ENCODE assay signal across 19 cellular contexts in genomic region chr3:168060317-168060716, GRCh38. TPM values are rescaled to one million over a fixed set of nuclear protein-coding genes. Genes with fewer than 3 reads are reported as not detected.
DNase-seq lines count a peak whose midpoint lies in the region; ATAC-seq and TF ChIP-seq lines count a peak whose summit lies in the region.
"Had no signal": no experiment of that assay in that cellular context is flagged by ENCODE, and none has a peak within 500 bp of the region (broad histone marks: within the 10 kb centered on the region; RNA-seq: fewer than 3 reads in every experiment).

No MANE protein-coding gene starts in this region.

- H2AFZ ChIP-seq in H9 (ENCODE audit: low read length) (no peak overlapping the region), IMR-90 (replicated peaks; ENCODE audit: low read length, poor library complexity) (no peak overlapping the region)
- H2AFZ ChIP-seq: GM23338 had no signal

- peaks cover 9% of the 10 kb centered on the region for H3K27me3 Mint-ChIP-seq in activated T-cell treated with anti-CD3 and anti-CD28 coated beads, Interleukin-2, amount 50 U/mL, for 72 hours (ENCODE audit: low read depth)
- H3K27me3 Mint-ChIP-seq in activated T-cell treated with anti-CD3 and anti-CD28 coated beads, Interleukin-2, amount 50 U/mL, for 4 hours (ENCODE audit: low read depth) = no peaks in the 10 kb centered on the region
- H3K27me3 Mint-ChIP-seq in H9 (ENCODE audit: low read depth) = no peaks in the 10 kb centered on the region

- H4K5ac ChIP-seq in H9 (ENCODE audit: insufficient read length, low read depth, low read length) (no peak overlapping the region), IMR-90 (ENCODE audit: low read depth, low read length) (no peak overlapping the region)

- no peak for TF ChIP-seq RAD21 in IMR-90 (IDR thresholded peaks at IDR 0.05; ENCODE audit: low read length)

- TF ChIP-seq POLR2A in IMR-90 (IDR thresholded peaks at IDR 0.05; ENCODE audit: low read depth, low read length) = no peak

- H3K9me1 ChIP-seq in IMR-90 (ENCODE audit: insufficient read depth, low read length) = no peaks in the 10 kb centered on the region

- no peaks in the 10 kb centered on the region for H4K20me1 ChIP-seq in H9 (ENCODE audit: control insufficient read depth, insufficient read depth, insufficient read length)
- H4K20me1 ChIP-seq in IMR-90 (ENCODE audit: insufficient read depth, low read length) = no peaks in the 10 kb centered on the region; the same call in 1 of the 2 replicates

- H3K4me1 ChIP-seq in H9 (ENCODE audit: insufficient read depth, low read length) (no peaks in the 10 kb centered on the region), IMR-90 (ENCODE audit: control insufficient read depth, insufficient read depth, low read length) (peaks cover 7% of the 10 kb centered on the region)
- H3K4me1 ChIP-seq: BLaER1 had no signal

- H3K56ac ChIP-seq in H9 (ENCODE audit: insufficient read length, low read depth, low read length) = no peak overlapping the region
- H3K56ac ChIP-seq in IMR-90 (ENCODE audit: extremely low read depth, insufficient read depth, low read length) = no peak overlapping the region

- H3K79me1 ChIP-seq in H9 (ENCODE audit: insufficient read depth, low read depth, low read length, poor library complexity, severe bottlenecking) = peaks cover 3% of the 10 kb centered on the region
- H3K79me1 ChIP-seq in IMR-90 (ENCODE audit: low read depth in 1 of 2, low read length in 2 of 2) = peaks cover 31 to 60% of the 10 kb centered on the region in 2 experiments

- H2BK5ac ChIP-seq in H9 (ENCODE audit: insufficient read length, low read length) = peak overlapping the region; percentile 53
- H2BK5ac ChIP-seq in IMR-90 (ENCODE audit: low read depth, low read length, poor library complexity, severe bottlenecking) = no peak overlapping the region

- H2BK20ac ChIP-seq in H9 (ENCODE audit: low read depth, low read length, poor library complexity, severe bottlenecking) (no peak overlapping the region), IMR-90 (ENCODE audit: low read depth, low read length) (no peak overlapping the region)

- POLR2A ChIA-PET in IMR-90 (lab: Charles Lee; ENCODE audit: unreplicated experiment) = no interaction called here

- H3K9ac ChIP-seq in H9 (ENCODE audit: extremely low read depth, insufficient read length, low read length) = no peak overlapping the region
- H3K9ac ChIP-seq in IMR-90 (ENCODE audit: low read depth, low read length) = no peak overlapping the region
- H3K9ac ChIP-seq: BLaER1 had no signal

- H2BK12ac ChIP-seq in H9 (ENCODE audit: insufficient read length, low read depth, low read length) = no peak overlapping the region

- no peak overlapping the region for H3K27ac Mint-ChIP-seq in activated T-cell treated with anti-CD3 and anti-CD28 coated beads, Interleukin-2, amount 50 U/mL, for 72 hours
- no peak overlapping the region for H3K27ac Mint-ChIP-seq in H9
- H3K27ac Mint-ChIP-seq: CD14-positive monocyte; CD4-positive, alpha-beta memory T cell; GM23338 had no signal

- H3K4me1 Mint-ChIP-seq in activated T-cell treated with anti-CD3 and anti-CD28 coated beads, Interleukin-2, amount 50 U/mL, for 72 hours (ENCODE audit: low read depth) = peaks cover 20% of the 10 kb centered on the region
- H3K4me1 Mint-ChIP-seq in activated T-cell treated with anti-CD3 and anti-CD28 coated beads, Interleukin-2, amount 50 U/mL, for 4 hours (ENCODE audit: low read depth) = peaks cover 2% of the 10 kb centered on the region
- peaks cover 0 to 6% of the 10 kb centered on the region in 2 experiments; a peak in 2 of 4 replicates for H3K4me1 Mint-ChIP-seq in H9
- H3K4me1 Mint-ChIP-seq: GM23338 had no signal

- H2BK15ac ChIP-seq in H9 (ENCODE audit: low read depth, low read length) (no peak overlapping the region), IMR-90 (ENCODE audit: low read depth, low read length) (no peak overlapping the region)

- H3K9me3 ChIP-seq in H9 (ENCODE audit: control insufficient read depth, low read depth, low read length) = no peaks in the 10 kb centered on the region
- H3K9me3 ChIP-seq in IMR-90 (ENCODE audit: control insufficient read depth, insufficient read depth, low read length) = no peaks in the 10 kb centered on the region; the same call in 1 of the 2 replicates
- H3K9me3 ChIP-seq: A549 had no signal

- CTCF ChIA-PET in IMR-90 (lab: Yijun Ruan, JAX) = no interaction called here

- H2BK120ac ChIP-seq in H9 (ENCODE audit: low read depth, low read length, poor library complexity, severe bottlenecking) (no peak overlapping the region), IMR-90 (ENCODE audit: low read depth, low read length) (no peak overlapping the region)

- ATAC-seq in activated T-cell treated with anti-CD3 and anti-CD28 coated beads, Interleukin-2, amount 50 U/mL, for 72 hours (replicated peaks in 1 of 2) = peak; percentile 49 to 56
- no peak for ATAC-seq in activated T-cell treated with anti-CD3 and anti-CD28 coated beads, Interleukin-2, amount 50 U/mL, for 4 hours
- no peak for ATAC-seq in IMR-90 (ENCODE audit: low read depth)
- ATAC-seq: A549, GM23338, HCT116 had no signal

- dilution Hi-C loops in IMR-90 (cut with HindIII; ENCODE audit: low sequenced_read_pairs, unreplicated experiment) = no loop called here

- no peak overlapping the region for H3T11ph ChIP-seq in H9 (ENCODE audit: low read length)

- intact Hi-C loops in IMR-90 (cut with micrococcal nuclease) = loop anchor here (5.0 kb wide), 1 partner anchor 37 kb away; the partner anchor contains the start of gene GOLIM4

- no peak overlapping the region for H3K4me3 ChIP-seq in IMR-90 (ENCODE audit: insufficient read depth, low read depth, low read length)
- H3K4me3 ChIP-seq: A549, BLaER1, GM23338 had no signal

- H3K4me2 ChIP-seq in H9 (ENCODE audit: insufficient read depth, insufficient read length, low read length) (no peak overlapping the region), IMR-90 (ENCODE audit: low read depth, low read length) (no peak overlapping the region)
- H3K4me2 ChIP-seq: A549, BLaER1, GM23338 had no signal

- H3K18ac ChIP-seq in H9 (ENCODE audit: insufficient read length, low read depth, low read length) (no peak overlapping the region), IMR-90 (ENCODE audit: low read depth, low read length) (no peak overlapping the region)

- no peak overlapping the region for H3K23ac ChIP-seq in H9 (ENCODE audit: insufficient read length, low read depth, low read length)
- H3K23ac ChIP-seq in IMR-90 (ENCODE audit: low read depth, low read length) = 0 out of 2 replicates have a peak overlapping the region, but pooled peaks have one; percentile 7

- H4K91ac ChIP-seq in H9 (ENCODE audit: insufficient read length, low read depth, low read length) (no peak overlapping the region), IMR-90 (ENCODE audit: insufficient read depth, low read depth, low read length) (no peak overlapping the region)

- H3K9me3 Mint-ChIP-seq in activated T-cell treated with anti-CD3 and anti-CD28 coated beads, Interleukin-2, amount 50 U/mL, for 72 hours = peaks cover 0 to 4% of the 10 kb centered on the region in 2 donors
- no peaks in the 10 kb centered on the region for H3K9me3 Mint-ChIP-seq in activated T-cell treated with anti-CD3 and anti-CD28 coated beads, Interleukin-2, amount 50 U/mL, for 4 hours
- peaks cover 17 to 23% of the 10 kb centered on the region in 2 experiments for H3K9me3 Mint-ChIP-seq in H9

- no peak for DNase-seq in activated T-cell treated with anti-CD3 and anti-CD28 coated beads, Interleukin-2, amount 50 U/mL, for 72 hours
- DNase-seq in activated T-cell treated with anti-CD3 and anti-CD28 coated beads, Interleukin-2, amount 50 U/mL, for 4 hours = no peak
- DNase-seq in H9 (no peak), IMR-90 (no peak), SHP77 treated with DMSO at 0.1 percent for 48 hours (lab: John Stamatoyannopoulos, UW) (no peak), NCI-H2227 treated with DMSO at 0.1 percent for 48 hours (lab: John Stamatoyannopoulos, UW) (no peak)
- DNase-seq in activated CD4-positive, alpha-beta T cell treated with anti-CD3 and anti-CD28 coated beads, Interleukin-2, amount 50 U/mL, for 48 hours = no peak
- DNase-seq: CD4-positive, alpha-beta memory T cell; DMS153; DMS79; GF-D8; Karpas-422; KBM-7 had no signal

- H3K36me3 Mint-ChIP-seq in activated T-cell treated with anti-CD3 and anti-CD28 coated beads, Interleukin-2, amount 50 U/mL, for 72 hours (ENCODE audit: insufficient read depth in 2 of 2) = no peaks in the 10 kb centered on the region
- no peaks in the 10 kb centered on the region for H3K36me3 Mint-ChIP-seq in activated T-cell treated with anti-CD3 and anti-CD28 coated beads, Interleukin-2, amount 50 U/mL, for 4 hours (ENCODE audit: insufficient read depth)
- peaks cover 15 to 25% (median 24%) of the 10 kb centered on the region in 3 experiments for H3K36me3 Mint-ChIP-seq in H9 (ENCODE audit: insufficient read depth in 1 of 3, low read depth in 3 of 3)
- H3K36me3 Mint-ChIP-seq: CD4-positive, alpha-beta memory T cell had no signal

- no peaks in the 10 kb centered on the region for H3K23me2 ChIP-seq in H9 (ENCODE audit: insufficient read length, low read depth, low read length, poor library complexity, severe bottlenecking)

- no peak overlapping the region for H2AK9ac ChIP-seq in IMR-90 (replicated peaks; ENCODE audit: low read depth, low read length, poor library complexity)

- H3K79me2 ChIP-seq in H9 (ENCODE audit: insufficient read depth, low read length) = peaks cover 3% of the 10 kb centered on the region

- H2AK5ac ChIP-seq in H9 (ENCODE audit: insufficient read length, low read length) (no peak overlapping the region), IMR-90 (ENCODE audit: low read depth, low read length) (no peak overlapping the region)

- in situ Hi-C loops in IMR-90 (cut with MboI; ENCODE audit: low sequenced_read_pairs) = no loop called here

- H3K4me3 Mint-ChIP-seq in activated T-cell treated with anti-CD3 and anti-CD28 coated beads, Interleukin-2, amount 50 U/mL, for 72 hours = no peak overlapping the region
- H3K4me3 Mint-ChIP-seq in activated T-cell treated with anti-CD3 and anti-CD28 coated beads, Interleukin-2, amount 50 U/mL, for 4 hours = no peak overlapping the region
- no peak overlapping the region for H3K4me3 Mint-ChIP-seq in H9
- H3K4me3 Mint-ChIP-seq: CD14-positive monocyte; CD4-positive, alpha-beta memory T cell; GM23338 had no signal

- H4K8ac ChIP-seq in H9 (replicated peaks; ENCODE audit: insufficient read length, low read depth, low read length) = no peak overlapping the region
- H4K8ac ChIP-seq in IMR-90 (ENCODE audit: low read depth in 2 of 2, low read length in 2 of 2) = no peak overlapping the region

- no peaks in the 10 kb centered on the region for H3K27me3 ChIP-seq in H9 (ENCODE audit: insufficient read depth, low read length)
- no peaks in the 10 kb centered on the region for H3K27me3 ChIP-seq in IMR-90 (ENCODE audit: control insufficient read depth, insufficient read depth, low read length)
- H3K27me3 ChIP-seq: BLaER1 had no signal

- BruUV-seq in IMR-90 (replicated peaks; lab: Mats Ljungman, UMichigan) = no TSS peak

- no peak overlapping the region for H3K4ac ChIP-seq in H9 (ENCODE audit: low read depth, low read length)
- no peak overlapping the region for H3K4ac ChIP-seq in IMR-90 (ENCODE audit: low read depth, low read length)

- TF ChIP-seq CTCF in H9 (conservative IDR thresholded peaks at IDR 0.05) = no peak
- TF ChIP-seq CTCF in IMR-90 (conservative IDR thresholded peaks at IDR 0.05; ENCODE audit: low read depth, low read length) = no peak

- no peaks in the 10 kb centered on the region for H3K36me3 ChIP-seq in IMR-90 (ENCODE audit: control insufficient read depth, insufficient read depth, low read length)

- H3K14ac ChIP-seq in H9 (ENCODE audit: insufficient read depth, low read length) (no peak overlapping the region), IMR-90 (replicated peaks; ENCODE audit: low read depth, low read length) (no peak overlapping the region)

- WGBS in H9 (ENCODE audit: extremely low coverage, insufficient read length, low lambda C conversion rate) = no CpG with 5 or more reads among the region's 3 CpGs
- no CpG with 5 or more reads among the region's 3 CpGs for WGBS in IMR-90 (ENCODE audit: extremely low coverage in 2 of 2, insufficient read length in 1 of 2), 2 experiments

- H3K27ac ChIP-seq in H9 (ENCODE audit: insufficient read length, low read depth, low read length) (no peak overlapping the region), IMR-90 (ENCODE audit: insufficient read depth, low read length) (no peak overlapping the region)
- H3K27ac ChIP-seq: 22Rv1, A549, BLaER1 had no signal

RNA-seq across cellular contexts. Expression of gene GOLIM4, which starts 35.4 kb away (rescaled TPM):
- 1 to 10 TPM; 3.3 to 5.8 TPM for total RNA-seq in activated T-cell treated with anti-CD3 and anti-CD28 coated beads, Interleukin-2, amount 50 U/mL, for 72 hours
- total RNA-seq in activated T-cell treated with anti-CD3 and anti-CD28 coated beads, Interleukin-2, amount 50 U/mL, for 4 hours = 1 to 10 TPM; 2.3 to 4.0 (median 2.4) TPM
- total RNA-seq in H9 (2021) (24.6 and 27.2 TPM in 2 replicates), IMR-90 (2012; rRNA removed) (71.2 and 90.0 TPM in 2 replicates)
- 44.6 and 48.8 TPM in 2 replicates for polyA plus RNA-seq in IMR-90 (2012; rRNA removed)
- 19.4 and 19.5 TPM in 2 replicates for polyA plus RNA-seq in IMR-90 (2012; cell fraction: cytosol; rRNA removed)
- 11.1 and 19.3 TPM in 2 replicates for polyA plus RNA-seq in IMR-90 (2012; cell fraction: nucleus; rRNA removed; ENCODE audit: low replicate concordance)

Comparison
In these comparisons a context has a peak if more than half of its experiments do, and no peak if none do; other contexts are left out.
1. ATAC-seq: peak in activated T-cell treated with anti-CD3 and anti-CD28 coated beads, Interleukin-2, amount 50 U/mL, for 72 hours (2 of 2); none in activated T-cell treated with anti-CD3 and anti-CD28 coated beads, Interleukin-2, amount 50 U/mL, for 4 hours (0 of 2) and IMR-90 (single experiment).